In genomic region chr6:22322103-22322882, GRCh38 we compare ENCODE assay signal across 1 cellular context.
TF ChIP-seq lines count a peak whose summit lies in the region.

No MANE protein-coding gene starts in this region.

TF ChIP-seq in GM23338, 12 proteins besides CTCF, POLR2A, EP300 and RAD21 (continued from another document):
- no peak for TF ChIP-seq ZNF462 (CRISPR knock-in tag; IDR thresholded peaks at IDR 0.05)
- no peak for TF ChIP-seq EZH2 (IDR thresholded peaks at IDR 0.05; ENCODE audit: low read depth, unreplicated experiment)
- no peak for TF ChIP-seq REST (IDR thresholded peaks at IDR 0.05; ENCODE audit: unreplicated experiment)
TF ChIP-seq in GM23338: peak in this region for 0.
